Comparison of ENCODE assay signal across 17 cellular contexts in genomic region chr7:2168612-2169312, GRCh38.
A peak's percentile ranks its signal among the peaks of the same experiment; 100 is the strongest.
DNase-seq lines count a peak whose midpoint lies in the region; ATAC-seq and TF ChIP-seq lines count a peak whose summit lies in the region.
"Had no signal": no experiment of that assay in that cellular context is flagged by ENCODE, and none has a peak within 500 bp of the region (broad histone marks: within the 10 kb centered on the region; RNA-seq: fewer than 3 reads in every experiment).

No MANE protein-coding gene starts in this region.

- H3K4me1 ChIP-seq in hepatocyte (ENCODE audit: insufficient read depth) (peaks cover 12% of the 10 kb centered on the region), suprapubic skin (peaks cover 2% of the 10 kb centered on the region)
- H3K4me1 ChIP-seq in naive thymus-derived CD4-positive, alpha-beta T cell (ENCODE audit: control insufficient read depth in 2 of 2, insufficient read depth in 2 of 2, low read length in 2 of 2) = no peaks in the 10 kb centered on the region

- DNase-seq in DMS79 (lab: John Stamatoyannopoulos, UW) (peak; percentile 31), NCI-H526 (lab: John Stamatoyannopoulos, UW) (peak; percentile 57 to 77), hepatocyte (ENCODE audit: low spot score) (no peak), renal cortical epithelial cell (ENCODE audit: low read depth) (peak; percentile 95), suprapubic skin (ENCODE audit: low spot score in 2 of 2) (no peak)
- DNase-seq in naive thymus-derived CD4-positive, alpha-beta T cell = no peak
- DNase-seq in activated CD4-positive, CD25-positive, alpha-beta regulatory T cell treated with anti-CD3 and anti-CD28 coated beads, Interleukin-2, amount 50 U/mL, for 72 hours = no peak
- DNase-seq: activated CD4-positive, CD25-positive, alpha-beta regulatory T cell; Caco-2; left colon; MM.1S; retina; tibial artery had no signal

- H3K4me3 Mint-ChIP-seq in naive thymus-derived CD4-positive, alpha-beta T cell = no peak overlapping the region
- H3K4me3 Mint-ChIP-seq: T-helper 2 cell treated with Interferon-gamma antibody and Interleukin-4, amounts not matched to agents 5 μg/mL and 100 μg/mL, for 36 hours had no signal

- H3K27me3 ChIP-seq in hepatocyte = no peaks in the 10 kb centered on the region
- H3K27me3 ChIP-seq in naive thymus-derived CD4-positive, alpha-beta T cell (ENCODE audit: control insufficient read depth in 2 of 2, insufficient read depth in 2 of 2, low read length in 2 of 2) = no peaks in the 10 kb centered on the region
- H3K27me3 ChIP-seq in suprapubic skin = no peaks in the 10 kb centered on the region
- H3K27me3 ChIP-seq: tibial artery had no signal

- TF ChIP-seq POLR2A in suprapubic skin (IDR thresholded peaks at IDR 0.05) = no peak

- CTCF ChIA-PET in naive thymus-derived CD4-positive, alpha-beta T cell (lab: Charles Lee) = no interaction called here

- H3K9me2 ChIP-seq in hepatocyte (replicated peaks; ENCODE audit: insufficient read depth) = no peaks in the 10 kb centered on the region

- no peaks in the 10 kb centered on the region for H3K79me2 ChIP-seq in hepatocyte

- ATAC-seq in naive thymus-derived CD4-positive, alpha-beta T cell = no peak
- no peak for ATAC-seq in HG03439 (IDR thresholded peaks at IDR 0.05; ENCODE audit: unreplicated experiment)
- ATAC-seq: left colon, Panc1 had no signal

- H3K9me3 Mint-ChIP-seq in naive thymus-derived CD4-positive, alpha-beta T cell = no peaks in the 10 kb centered on the region
- H3K9me3 Mint-ChIP-seq: activated naive CD4-positive, alpha-beta T cell treated with anti-CD3 and anti-CD28 coated beads, Interleukin-2, amount 50 U/mL, for 72 hours; T-helper 2 cell treated with Interferon-gamma antibody and Interleukin-4, amounts not matched to agents 5 μg/mL and 100 μg/mL, for 36 hours had no signal

- intact Hi-C loops in naive thymus-derived CD4-positive, alpha-beta T cell (cut with micrococcal nuclease) = no loop called here

- H4K20me1 ChIP-seq in hepatocyte (ENCODE audit: insufficient read depth, poor library complexity, severe bottlenecking) = no peaks in the 10 kb centered on the region

- no peaks in the 10 kb centered on the region for H3K36me3 ChIP-seq in hepatocyte (replicated peaks; ENCODE audit: insufficient read depth, low read depth)
- H3K36me3 ChIP-seq in naive thymus-derived CD4-positive, alpha-beta T cell (ENCODE audit: control insufficient read depth in 2 of 3, insufficient read depth in 3 of 3, low read length in 3 of 3) = peaks cover 0 to 11% (median 0%) of the 10 kb centered on the region in 3 experiments
- peaks cover 3% of the 10 kb centered on the region for H3K36me3 ChIP-seq in suprapubic skin

- no peak for TF ChIP-seq EP300 in suprapubic skin (IDR thresholded peaks at IDR 0.05)

- peaks cover 0 to 40% (median 0%) of the 10 kb centered on the region in 5 donors for H3K36me3 Mint-ChIP-seq in naive thymus-derived CD4-positive, alpha-beta T cell
- H3K36me3 Mint-ChIP-seq: activated naive CD4-positive, alpha-beta T cell treated with anti-CD3 and anti-CD28 coated beads, Interleukin-2, amount 50 U/mL, for 72 hours had no signal

- H3K27me3 Mint-ChIP-seq in naive thymus-derived CD4-positive, alpha-beta T cell = no peaks in the 10 kb centered on the region

- H3K4me3 ChIP-seq in hepatocyte (no peak overlapping the region), suprapubic skin (no peak overlapping the region)
- H3K4me3 ChIP-seq in naive thymus-derived CD4-positive, alpha-beta T cell (ENCODE audit: low read length) = no peak overlapping the region
- H3K4me3 ChIP-seq: tibial artery had no signal

- H3K4me2 ChIP-seq in hepatocyte = no peak overlapping the region

- TF ChIP-seq CTCF in hepatocyte (IDR thresholded peaks at IDR 0.05; ENCODE audit: poor library complexity) (no peak), suprapubic skin (IDR thresholded peaks at IDR 0.05) (no peak)

- H3K27ac Mint-ChIP-seq in naive thymus-derived CD4-positive, alpha-beta T cell = peak overlapping the region in 1 of 9 donors; percentile 46
- H3K27ac Mint-ChIP-seq: T-helper 2 cell treated with Interferon-gamma antibody and Interleukin-4, amounts not matched to agents 5 μg/mL and 100 μg/mL, for 36 hours had no signal

- POLR2A ChIA-PET in naive thymus-derived CD4-positive, alpha-beta T cell (lab: Charles Lee) = no interaction called here

- H3K27ac ChIP-seq in hepatocyte (peak overlapping the region; percentile 46), suprapubic skin (no peak overlapping the region)
- no peak overlapping the region for H3K27ac ChIP-seq in naive thymus-derived CD4-positive, alpha-beta T cell (ENCODE audit: low read depth, low read length)
- H3K27ac ChIP-seq: tibial artery had no signal

- H3K9me3 ChIP-seq in hepatocyte (ENCODE audit: low read depth) = no peaks in the 10 kb centered on the region
- no peaks in the 10 kb centered on the region for H3K9me3 ChIP-seq in naive thymus-derived CD4-positive, alpha-beta T cell (ENCODE audit: control insufficient read depth in 2 of 3, low read length in 3 of 3)
- H3K9me3 ChIP-seq in suprapubic skin = no peaks in the 10 kb centered on the region
- H3K9me3 ChIP-seq: Caco-2, tibial artery had no signal

- no peak overlapping the region for H2AFZ ChIP-seq in hepatocyte

- peaks cover 0 to 6% (median 3%) of the 10 kb centered on the region in 7 donors for H3K4me1 Mint-ChIP-seq in naive thymus-derived CD4-positive, alpha-beta T cell

- 92% methylated on average over 37 of the region's 37 CpGs for WGBS in hepatocyte (ENCODE audit: low lambda C conversion rate, missing lambda C conversion rate)
- WGBS in suprapubic skin = 92% methylated on average over 37 of the region's 37 CpGs

Comparison
In these comparisons a context has a peak if more than half of its experiments do, and no peak if none do; other contexts are left out.
1. DNase-seq: peak in DMS79 (single experiment), NCI-H526 (2 of 2) and renal cortical epithelial cell (single experiment); none in hepatocyte (single experiment), naive thymus-derived CD4-positive, alpha-beta T cell (0 of 9), suprapubic skin (0 of 2) and activated CD4-positive, CD25-positive, alpha-beta regulatory T cell treated with anti-CD3 and anti-CD28 coated beads, Interleukin-2, amount 50 U/mL, for 72 hours (single experiment).